Comparison of ENCODE assay signal across 12 cellular contexts in the genomic region with DNA sequence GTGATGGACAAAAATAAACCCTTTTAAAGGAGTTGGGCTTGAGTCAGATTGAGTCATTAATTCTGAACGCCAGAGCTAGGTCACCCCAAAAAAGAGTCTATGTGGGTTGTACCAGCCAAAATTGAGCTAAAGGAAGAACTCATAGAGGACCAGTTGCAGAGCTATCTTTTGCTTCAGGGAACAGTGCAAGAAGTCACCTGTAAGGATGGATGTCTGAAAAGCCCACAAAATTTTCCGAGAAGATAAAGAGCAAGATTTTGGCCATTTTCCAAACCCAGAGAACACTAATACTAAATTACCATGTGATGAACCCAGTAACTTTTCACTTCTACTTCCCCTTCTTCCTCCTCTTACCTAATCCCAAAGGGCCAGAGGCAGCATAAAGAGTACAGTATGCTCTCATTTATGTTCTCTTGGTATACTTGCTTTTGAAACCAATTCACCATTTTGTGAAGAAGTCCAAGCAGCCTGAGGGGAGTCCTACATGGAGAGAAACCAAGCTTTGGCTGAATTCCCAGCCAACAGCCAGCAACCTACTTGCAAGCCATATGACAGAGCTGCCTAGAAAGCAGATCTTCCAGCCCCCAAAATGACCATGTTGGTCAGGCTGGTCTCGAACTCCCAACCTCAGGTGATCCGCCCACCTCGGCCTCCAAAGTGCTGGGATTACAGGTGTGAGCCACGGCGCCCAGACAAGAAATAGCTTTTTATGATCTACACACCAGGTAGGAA.
DNase-seq lines count a peak whose midpoint lies in the region; ATAC-seq and TF ChIP-seq lines count a peak whose summit lies in the region.
"Had no signal": no experiment of that assay in that cellular context is flagged by ENCODE, and none has a peak within 500 bp of the region (broad histone marks: within the 10 kb centered on the region; RNA-seq: fewer than 3 reads in every experiment).

No MANE protein-coding gene starts in this region.

- H3K27me3 ChIP-seq in foreskin keratinocyte: no peaks in the 10 kb centered on the region
- H3K27me3 ChIP-seq in gastrocnemius medialis: no peaks in the 10 kb centered on the region

- H3K36me3 ChIP-seq in gastrocnemius medialis: no peaks in the 10 kb centered on the region

- H3K9me3 ChIP-seq in gastrocnemius medialis: no peaks in the 10 kb centered on the region
- H3K9me3 ChIP-seq: mucosa of descending colon had no signal

- DNase-seq in foreskin keratinocyte (peak in 1 of 2 donors; percentile 26), gastrocnemius medialis (no peak)
- no peak for DNase-seq in activated naive CD4-positive, alpha-beta T cell treated with anti-CD3 and anti-CD28 coated beads, Interleukin-2, amount 50 U/mL, for 72 hours (ENCODE audit: low spot score in 2 of 2)
- DNase-seq: CD8-positive, alpha-beta T cell; dermis blood vessel endothelial cell; mucosa of descending colon; NCI-H2171 treated with DMSO at 0.1 percent for 48 hours had no signal

- no peak overlapping the region for H3K27ac ChIP-seq in foreskin keratinocyte
- H3K27ac ChIP-seq in gastrocnemius medialis: no peak overlapping the region
- H3K27ac ChIP-seq: VCaP had no signal

- intact Hi-C loops in gastrocnemius medialis (cut with DNase I; ENCODE audit: low total_unique reads): no loop called here

- no peak overlapping the region for H3K27ac Mint-ChIP-seq in activated naive CD4-positive, alpha-beta T cell treated with anti-CD3 and anti-CD28 coated beads, Interleukin-2, amount 50 U/mL, for 72 hours
- H3K27ac Mint-ChIP-seq: CD8-positive, alpha-beta T cell had no signal

- in situ Hi-C loops in gastrocnemius medialis (cut with MboI; ENCODE audit: low sequenced_read_pairs in 4 of 4): no loop called here

- ATAC-seq in GM18909 (IDR thresholded peaks at IDR 0.05; ENCODE audit: poor library complexity, unreplicated experiment) (peak; percentile 69), HG02571 (IDR thresholded peaks at IDR 0.05; ENCODE audit: unreplicated experiment) (peak; percentile 74), HG03520 (IDR thresholded peaks at IDR 0.05; ENCODE audit: unreplicated experiment) (peak; percentile 48), foreskin keratinocyte (peak; percentile 58), gastrocnemius medialis (no peak), HG03439 (IDR thresholded peaks at IDR 0.05; ENCODE audit: unreplicated experiment) (no peak)
- ATAC-seq in activated naive CD4-positive, alpha-beta T cell treated with anti-CD3 and anti-CD28 coated beads, Interleukin-2, amount 50 U/mL, for 72 hours: no peak
- ATAC-seq: CD8-positive, alpha-beta T cell; mucosa of descending colon had no signal

- H3K36me3 Mint-ChIP-seq in activated naive CD4-positive, alpha-beta T cell treated with anti-CD3 and anti-CD28 coated beads, Interleukin-2, amount 50 U/mL, for 72 hours: no peaks in the 10 kb centered on the region
- H3K36me3 Mint-ChIP-seq: CD8-positive, alpha-beta T cell had no signal

- H3K4me1 ChIP-seq in foreskin keratinocyte: no peaks in the 10 kb centered on the region
- H3K4me1 ChIP-seq in gastrocnemius medialis: no peaks in the 10 kb centered on the region

- peaks cover 0 to 3% of the 10 kb centered on the region in 2 donors for H3K9me3 Mint-ChIP-seq in activated naive CD4-positive, alpha-beta T cell treated with anti-CD3 and anti-CD28 coated beads, Interleukin-2, amount 50 U/mL, for 72 hours
- H3K9me3 Mint-ChIP-seq: CD8-positive, alpha-beta T cell had no signal

- no peak for TF ChIP-seq CTCF in foreskin keratinocyte (conservative IDR thresholded peaks at IDR 0.05)
- TF ChIP-seq CTCF in gastrocnemius medialis (IDR thresholded peaks at IDR 0.05 in 4 of 5, conservative IDR thresholded peaks at IDR 0.05 in 1 of 5): no peak

- no peak for TF ChIP-seq POLR2A in gastrocnemius medialis (IDR thresholded peaks at IDR 0.05)

- H3K4me3 ChIP-seq in gastrocnemius medialis: no peak overlapping the region
- H3K4me3 ChIP-seq: mucosa of descending colon had no signal

Comparison
In these comparisons a context has a peak if more than half of its experiments do, and no peak if none do; other contexts are left out.
1. ATAC-seq: peak in GM18909 (single experiment), HG02571 (single experiment), HG03520 (single experiment) and foreskin keratinocyte (single experiment); none in activated naive CD4-positive, alpha-beta T cell treated with anti-CD3 and anti-CD28 coated beads, Interleukin-2, amount 50 U/mL, for 72 hours (0 of 2), gastrocnemius medialis (0 of 2) and HG03439 (single experiment).